In genomic region chr14:75428230-75429104, GRCh38 we compare ENCODE assay signal across 1 cellular context.
TF ChIP-seq lines count a peak whose summit lies in the region.

No MANE protein-coding gene starts in this region.

TF ChIP-seq in HEK293, 187 proteins besides CTCF, POLR2A, EP300 and RAD21 (continued from another document and continues in another):
- TF ChIP-seq ZNF280C (tag by site-specific recombination; IDR thresholded peaks at IDR 0.05) (no peak), ZNF645 (tag by site-specific recombination; IDR thresholded peaks at IDR 0.05) (no peak), IKZF3 (tag by site-specific recombination; IDR thresholded peaks at IDR 0.05) (0 out of 2 replicates have a peak, but pooled peaks have one; percentile 38), SP2 (tag by site-specific recombination; IDR thresholded peaks at IDR 0.05) (0 out of 2 replicates have a peak, but pooled peaks have one; percentile 18), GLIS2 (tag by site-specific recombination; IDR thresholded peaks at IDR 0.05) (no peak), ZNF292 (tag by site-specific recombination; IDR thresholded peaks at IDR 0.05; ENCODE audit: borderline replicate concordance, low read depth) (no peak), INSM2 (tag by site-specific recombination; IDR thresholded peaks at IDR 0.05) (no peak), ZNF10 (tag by site-specific recombination; IDR thresholded peaks at IDR 0.05) (no peak), SP3 (tag by site-specific recombination; IDR thresholded peaks at IDR 0.05) (no peak), ZNF398 (tag by site-specific recombination; IDR thresholded peaks at IDR 0.05) (peak; percentile 67; the same call in 1 of the 2 replicates), YY2 (tag by site-specific recombination; IDR thresholded peaks at IDR 0.05) (no peak), ZNF843 (tag by site-specific recombination; IDR thresholded peaks at IDR 0.05) (no peak), ZNF785 (tag by site-specific recombination; IDR thresholded peaks at IDR 0.05) (no peak), ZNF169 (tag by site-specific recombination; IDR thresholded peaks at IDR 0.05) (no peak), PRDM2 (tag by site-specific recombination; IDR thresholded peaks at IDR 0.05; ENCODE audit: borderline replicate concordance) (no peak), PRDM6 (tag by site-specific recombination; IDR thresholded peaks at IDR 0.05) (no peak), ZNF132 (tag by site-specific recombination; IDR thresholded peaks at IDR 0.05; ENCODE audit: borderline replicate concordance) (no peak), ZNF341 (tag by site-specific recombination; IDR thresholded peaks at IDR 0.05; ENCODE audit: low read depth) (no peak), ZNF280D (tag by site-specific recombination; IDR thresholded peaks at IDR 0.05) (no peak), HIC1 (tag by site-specific recombination; IDR thresholded peaks at IDR 0.05) (no peak), ZNF18 (tag by site-specific recombination; IDR thresholded peaks at IDR 0.05) (no peak), GLIS1 (tag by site-specific recombination; IDR thresholded peaks at IDR 0.05) (peak; percentile 12; the same call in 1 of the 2 replicates), ZSCAN4 (tag by site-specific recombination; IDR thresholded peaks at IDR 0.05) (no peak), ZNF513 (tag by site-specific recombination; IDR thresholded peaks at IDR 0.05) (no peak), ZNF223 (tag by site-specific recombination; IDR thresholded peaks at IDR 0.05) (no peak), ZBTB21 (tag by site-specific recombination; IDR thresholded peaks at IDR 0.05) (no peak)
